ENCODE assay signal across 11 cellular contexts in the genomic region with DNA sequence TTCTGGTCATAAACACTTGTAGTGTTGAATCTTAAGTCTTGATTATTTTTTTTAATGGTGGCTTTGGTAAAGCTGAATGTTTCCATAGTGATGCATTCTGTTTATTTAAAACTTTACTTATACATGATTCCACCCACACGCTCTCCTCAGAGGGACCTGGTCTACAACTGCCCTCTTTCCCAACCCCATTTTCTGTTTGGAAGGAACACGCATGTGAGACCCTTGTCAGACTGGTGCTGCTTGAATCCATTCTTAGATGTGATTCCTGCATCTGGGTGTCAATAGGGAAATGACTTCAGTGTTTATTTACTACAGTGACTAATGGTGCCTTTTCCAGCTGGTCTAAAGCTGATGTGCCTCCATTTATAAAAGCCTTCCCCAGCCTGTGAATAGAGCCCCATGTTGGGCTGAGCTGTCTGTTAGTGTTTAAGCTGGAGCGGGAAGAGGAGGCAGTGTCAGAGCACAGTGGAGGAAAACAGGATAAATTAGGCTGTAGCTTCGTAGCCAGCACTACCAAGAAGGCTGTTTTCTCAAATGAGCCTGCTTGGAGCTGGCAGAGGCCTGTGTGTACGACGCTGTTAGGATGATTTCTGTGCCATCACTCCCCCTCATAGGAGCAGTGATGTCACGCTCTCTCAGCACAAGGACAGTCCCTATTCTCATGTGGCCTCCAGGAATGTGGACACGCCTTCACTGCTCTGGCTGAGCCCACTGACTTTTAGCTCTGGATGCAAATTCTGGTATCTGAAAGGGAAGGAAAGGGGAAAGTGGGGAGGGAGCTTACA. TPM values are rescaled to one million over a fixed set of nuclear protein-coding genes. Genes with fewer than 3 reads are reported as not detected.
DNase-seq lines count a peak whose midpoint lies in the region; ATAC-seq and TF ChIP-seq lines count a peak whose summit lies in the region.
"Had no signal": no experiment of that assay in that cellular context is flagged by ENCODE, and none has a peak within 500 bp of the region (broad histone marks: within the 10 kb centered on the region; RNA-seq: fewer than 3 reads in every experiment).

No MANE protein-coding gene starts in this region.

- WGBS in adipose tissue, 3 donors = 57 to 75% (median 60%) methylated on average over 8 of the region's 8 CpGs

- no peak for TF ChIP-seq CTCF in cardiac muscle cell (IDR thresholded peaks at IDR 0.05; ENCODE audit: low read depth, low read length)
- no peak for TF ChIP-seq CTCF in osteocyte (IDR thresholded peaks at IDR 0.05)

- peaks cover 18% of the 10 kb centered on the region for H3K36me3 Mint-ChIP-seq in osteocyte (ENCODE audit: unreplicated experiment)

- no peak for ATAC-seq in HG03520 (IDR thresholded peaks at IDR 0.05; ENCODE audit: unreplicated experiment)
- ATAC-seq in HG03432 (IDR thresholded peaks at IDR 0.05; ENCODE audit: unreplicated experiment) = no peak
- ATAC-seq: activated CD4-positive, alpha-beta T cell treated with anti-CD3 and anti-CD28 coated beads for 36 hours had no signal

- no peaks in the 10 kb centered on the region for H3K9me3 ChIP-seq in cardiac muscle cell (ENCODE audit: low read depth)

- H3K27me3 ChIP-seq in cardiac muscle cell = no peaks in the 10 kb centered on the region

- H3K27me3 Mint-ChIP-seq in osteocyte (ENCODE audit: unreplicated experiment) = no peaks in the 10 kb centered on the region
- H3K27me3 Mint-ChIP-seq: activated CD4-positive, alpha-beta T cell treated with anti-CD3 and anti-CD28 coated beads for 36 hours; CD4-positive, CD25-positive, alpha-beta regulatory T cell had no signal

- DNase-seq in Ammon's horn (ENCODE audit: low spot score) (peak; percentile 79), cardiac muscle cell (ENCODE audit: low read depth in 1 of 2, low spot score in 1 of 2) (peak in 1 of 2 donors; percentile 57), osteocyte (ENCODE audit: extremely low spot score, unreplicated experiment) (no peak), NCI-H1105 treated with DMSO at 0.1 percent for 48 hours (lab: John Stamatoyannopoulos, UW) (no peak), retina (no peak)
- DNase-seq: activated CD4-positive, alpha-beta T cell treated with anti-CD3 and anti-CD28 coated beads for 36 hours; CD4-positive, CD25-positive, alpha-beta regulatory T cell had no signal

- peak overlapping the region; percentile 70 for H3K27ac Mint-ChIP-seq in osteocyte (ENCODE audit: unreplicated experiment)
- H3K27ac Mint-ChIP-seq: activated CD4-positive, alpha-beta T cell treated with anti-CD3 and anti-CD28 coated beads for 36 hours had no signal

- H3K27ac ChIP-seq in adipose tissue (ENCODE audit: low read depth, low read length) (peak overlapping the region; percentile 82), cardiac muscle cell (peak overlapping the region; percentile 74)

- no peak overlapping the region for H3K4me3 ChIP-seq in cardiac muscle cell

- peaks cover 12% of the 10 kb centered on the region for H3K4me1 ChIP-seq in cardiac muscle cell (ENCODE audit: low read depth)

- no peaks in the 10 kb centered on the region for H3K9me3 Mint-ChIP-seq in osteocyte (ENCODE audit: unreplicated experiment)
- H3K9me3 Mint-ChIP-seq: CD4-positive, CD25-positive, alpha-beta regulatory T cell had no signal

- no peak overlapping the region for H3K4me3 Mint-ChIP-seq in osteocyte (ENCODE audit: unreplicated experiment)
- H3K4me3 Mint-ChIP-seq: activated CD4-positive, alpha-beta T cell treated with anti-CD3 and anti-CD28 coated beads for 36 hours; CD4-positive, CD25-positive, alpha-beta regulatory T cell had no signal

- peaks cover 7% of the 10 kb centered on the region for H3K36me3 ChIP-seq in cardiac muscle cell

- H3K4me1 Mint-ChIP-seq in osteocyte (ENCODE audit: unreplicated experiment) = peaks cover 31% of the 10 kb centered on the region
- H3K4me1 Mint-ChIP-seq: CD4-positive, CD25-positive, alpha-beta regulatory T cell had no signal

RNA-seq across cellular contexts. Expression of gene C11orf96, which starts 18.9 kb away (rescaled TPM):
- polyA plus RNA-seq in adipose tissue (100 to 1,000 TPM in 2 of 3 donors, 10 to 100 TPM in 1; 20.5 to 698 (median 224) TPM), cardiac muscle cell (7.1 and 14.5 TPM in 2 replicates)
- total RNA-seq in cardiac muscle cell (48.6 and 79.6 TPM in 2 replicates), osteocyte (1.1 and 1.2 TPM in 2 replicates)
- total RNA-seq: LHCN-M2 had no signal
- polyA plus RNA-seq: CD4-positive, CD25-positive, alpha-beta regulatory T cell had no signal

RNA-seq across cellular contexts. Expression of gene ALKBH3, which starts 42.9 kb away (rescaled TPM):
- polyA plus RNA-seq in adipose tissue = 10 to 100 TPM; 21.0 to 24.5 (median 21.3) TPM
- total RNA-seq in cardiac muscle cell = 26.4 and 31.0 TPM in 2 replicates
- polyA plus RNA-seq in cardiac muscle cell = 25.0 and 27.9 TPM in 2 replicates
- 32.4 and 39.6 TPM in 2 replicates for total RNA-seq in osteocyte

Comparison
In these comparisons a context has a peak if more than half of its experiments do, and no peak if none do; other contexts are left out.
1. RNA of gene C11orf96, which starts 18.9 kb away (total RNA-seq): 48.6 to 79.6 TPM in cardiac muscle cell; 1.1 to 1.2 TPM in osteocyte; every median in the first group is over 10 times any median in the second.